Comparison of ENCODE assay signal across 8 cellular contexts in the genomic region with DNA sequence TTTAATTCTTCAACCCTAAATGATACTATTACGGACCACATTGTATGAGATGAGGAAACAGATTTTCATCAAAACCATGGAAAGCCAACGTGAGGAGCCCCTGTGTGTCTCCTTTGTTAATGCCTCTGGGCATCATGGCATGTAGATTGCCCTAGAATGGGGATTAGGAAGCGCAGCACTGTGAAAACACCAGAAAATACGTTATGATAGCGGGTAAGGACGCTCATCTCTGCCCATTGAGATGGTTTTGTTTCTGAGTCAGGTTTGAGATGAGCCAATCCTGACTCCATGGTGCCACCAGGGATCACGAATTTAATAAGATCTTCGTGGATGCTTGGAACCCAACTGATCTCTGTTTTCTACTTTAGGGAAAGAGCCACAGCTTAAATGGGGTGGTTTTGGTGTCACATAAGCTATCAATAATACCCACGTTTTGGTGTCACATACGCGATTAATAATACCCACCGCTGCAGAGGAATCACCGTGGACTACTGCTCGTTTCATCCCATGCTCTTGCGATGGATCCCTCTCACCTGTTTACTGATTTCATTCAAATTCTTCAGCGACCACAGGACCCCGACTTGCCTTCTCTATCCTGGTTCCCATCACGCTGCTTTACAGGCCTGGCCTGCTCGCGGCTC.
DNase-seq lines count a peak whose midpoint lies in the region; ATAC-seq and TF ChIP-seq lines count a peak whose summit lies in the region.
"Not testable (repeated sequence)": the region's sequence is repeated elsewhere in the genome, so short reads cannot be mapped to it uniquely, and the experiment has no call there.

No MANE protein-coding gene starts in this region.

- H3K4me1 Mint-ChIP-seq in CD4-positive, alpha-beta memory T cell: peaks cover 15 to 25% (median 17%) of the 10 kb centered on the region in 4 donors

- H3K9me3 Mint-ChIP-seq in CD4-positive, alpha-beta memory T cell: not testable (repeated sequence)

- H3K4me3 Mint-ChIP-seq in CD4-positive, alpha-beta memory T cell: not testable (repeated sequence)

- not testable (repeated sequence) for TF ChIP-seq EP300 in transverse colon (IDR thresholded peaks at IDR 0.05; ENCODE audit: low read depth)

- not testable (repeated sequence) for H3K27me3 Mint-ChIP-seq in CD4-positive, alpha-beta memory T cell

- TF ChIP-seq RAD21 in liver (IDR thresholded peaks at IDR 0.05): not testable (repeated sequence)

- H3K27ac ChIP-seq in CD4-positive, alpha-beta memory T cell (ENCODE audit: low read depth, low read length): peak overlapping the region; percentile 93
- H3K27ac ChIP-seq in HUES48 (ENCODE audit: low read depth, low read length); SK-N-MC: not testable (repeated sequence)
- H3K27ac ChIP-seq in foreskin keratinocyte: peak overlapping the region; percentile 85
- peak overlapping the region; percentile 85 to 90 for H3K27ac ChIP-seq in liver (ENCODE audit: low read depth in 1 of 2, low read length in 2 of 2)
- H3K27ac ChIP-seq in transverse colon: peak overlapping the region; percentile 90 to 98 (median 93)

- WGBS in liver: 63% methylated on average over 20 of the region's 20 CpGs
- 36 to 54% methylated on average over 15 to 20 of the region's 20 CpGs for WGBS in transverse colon (ENCODE audit: low coverage in 1 of 2), 2 donors

- CTCF ChIA-PET in CD4-positive, alpha-beta memory T cell (lab: Charles Lee; ENCODE audit: partially characterized antibody): interaction anchor here (1.2 to 1.7 kb wide), 4 partner anchors 10 to 83 kb away, joined by 3 to 5 read pairs (median 4); no protein-coding TSS in a partner anchor

- POLR2A ChIA-PET in CD4-positive, alpha-beta memory T cell (lab: Charles Lee; ENCODE audit: partially characterized antibody): interaction anchor here (1.4 to 1.7 kb wide), 3 partner anchors 9 to 73 kb away, joined by 4 to 5 read pairs (median 5); no protein-coding TSS in a partner anchor

- peak overlapping the region; percentile 47 to 98 for H3K4me3 ChIP-seq in CD4-positive, alpha-beta memory T cell (ENCODE audit: low read length in 2 of 2)
- H3K4me3 ChIP-seq in HUES48 (ENCODE audit: low read depth, low read length): peak overlapping the region; percentile 88
- peak overlapping the region; percentile 75 for H3K4me3 ChIP-seq in SK-N-MC
- peak overlapping the region; percentile 71 to 74 for H3K4me3 ChIP-seq in cardiac fibroblast (replicated peaks in 1 of 2; ENCODE audit: low read depth in 2 of 2, low read length in 2 of 2)
- peak overlapping the region; percentile 68 to 80 (median 73) for H3K4me3 ChIP-seq in liver (ENCODE audit: low read depth in 1 of 3, low read length in 3 of 3)
- peak overlapping the region; percentile 51 to 91 (median 80) for H3K4me3 ChIP-seq in transverse colon

- intact Hi-C loops in CD4-positive, alpha-beta memory T cell (cut with micrococcal nuclease); transverse colon (cut with DNase I; ENCODE audit: low total_unique reads): not testable (repeated sequence)

- not testable (repeated sequence) for H3K27me3 ChIP-seq in CD4-positive, alpha-beta memory T cell (ENCODE audit: insufficient read depth, low read length); HUES48 (ENCODE audit: control insufficient read depth, insufficient read depth, low read length); foreskin keratinocyte; liver (ENCODE audit: control insufficient read depth in 4 of 4, insufficient read depth in 4 of 4, low read length in 3 of 4); transverse colon

- H3K36me3 Mint-ChIP-seq in CD4-positive, alpha-beta memory T cell: peaks cover 22 to 25% of the 10 kb centered on the region in 2 donors

- peaks cover 33% of the 10 kb centered on the region for H3K4me1 ChIP-seq in CD4-positive, alpha-beta memory T cell (ENCODE audit: insufficient read depth, low read length)
- H3K4me1 ChIP-seq in HUES48 (ENCODE audit: control insufficient read depth, insufficient read depth, low read length); liver (ENCODE audit: control insufficient read depth in 4 of 4, insufficient read depth in 4 of 4, low read length in 3 of 4): not testable (repeated sequence)
- H3K4me1 ChIP-seq in foreskin keratinocyte: peaks cover 10% of the 10 kb centered on the region
- peaks cover 9 to 22% (median 17%) of the 10 kb centered on the region in 4 donors for H3K4me1 ChIP-seq in transverse colon

- not testable (repeated sequence) for TF ChIP-seq POLR2A in transverse colon (IDR thresholded peaks at IDR 0.05)

- not testable (repeated sequence) for DNase-seq in CD4-positive, alpha-beta memory T cell; SK-N-MC (ENCODE audit: low read depth, low spot score); cardiac fibroblast (ENCODE audit: low read depth in 2 of 2); transverse colon
- DNase-seq in foreskin keratinocyte: peak in 1 of 2 donors; percentile 2
- DNase-seq in pons (ENCODE audit: low spot score): peak; percentile 26

- H3K9ac ChIP-seq in HUES48 (ENCODE audit: low read depth, low read length): peak overlapping the region; percentile 74
- H3K9ac ChIP-seq in SK-N-MC (ENCODE audit: insufficient read length): peak overlapping the region; percentile 75
- peak overlapping the region; percentile 42 to 68 for H3K9ac ChIP-seq in liver (ENCODE audit: low read depth in 1 of 2, low read length in 2 of 2)

- TF ChIP-seq CTCF in cardiac fibroblast (IDR thresholded peaks at IDR 0.05; ENCODE audit: low read depth, low read length); foreskin keratinocyte (conservative IDR thresholded peaks at IDR 0.05); liver (IDR thresholded peaks at IDR 0.05; ENCODE audit: low read depth, low read length, missing input control); transverse colon (IDR thresholded peaks at IDR 0.05): not testable (repeated sequence)

- not testable (repeated sequence) for H3K27ac Mint-ChIP-seq in CD4-positive, alpha-beta memory T cell

- ATAC-seq in foreskin keratinocyte: not testable (repeated sequence)

- in situ Hi-C loops in transverse colon (cut with MboI; ENCODE audit: low pct_ligation_motif_present in 1 of 4, low pct_unique_long_range_greater_than_20kb in 1 of 4, low sequenced_read_pairs in 3 of 4): not testable (repeated sequence)

- H3K9me3 ChIP-seq in CD4-positive, alpha-beta memory T cell (ENCODE audit: control insufficient read depth in 1 of 2, low read length in 2 of 2); SK-N-MC (ENCODE audit: low read depth, low read length); liver (ENCODE audit: control insufficient read depth in 4 of 4, low read length in 3 of 4); transverse colon: not testable (repeated sequence)
- H3K9me3 ChIP-seq in HUES48 (ENCODE audit: control insufficient read depth, insufficient read depth, low read length): peaks cover 15% of the 10 kb centered on the region; the same call in 1 of the 2 replicates

- not testable (repeated sequence) for H3K36me3 ChIP-seq in CD4-positive, alpha-beta memory T cell (ENCODE audit: insufficient read depth, low read length); HUES48 (ENCODE audit: control insufficient read depth, insufficient read depth, low read length); SK-N-MC (ENCODE audit: insufficient read depth, low read length); liver (ENCODE audit: control insufficient read depth in 4 of 4, insufficient read depth in 3 of 4, low read depth in 1 of 4, low read length in 3 of 4); transverse colon
